Comparison of ENCODE assay signal across 18 cellular contexts in the genomic region with DNA sequence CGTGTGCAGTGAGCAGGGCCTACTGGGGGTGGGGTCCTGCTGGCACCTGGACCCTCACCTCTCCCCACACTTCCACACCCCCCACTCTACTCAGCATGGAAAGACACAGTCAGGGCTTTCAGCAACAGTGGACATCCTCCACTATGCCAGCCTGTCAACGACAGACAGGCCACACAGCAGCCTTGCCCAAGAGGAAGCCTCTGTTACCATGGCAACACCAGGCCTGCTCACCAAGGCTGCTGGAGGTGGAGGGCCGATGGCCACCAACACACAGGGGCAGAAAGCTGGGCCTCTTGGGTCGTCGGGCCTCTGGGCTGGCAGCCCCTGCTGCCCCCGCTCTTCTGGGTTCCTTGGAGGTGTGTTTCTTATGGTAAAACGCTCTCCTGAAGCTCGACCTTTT. TPM values are rescaled to one million over a fixed set of nuclear protein-coding genes. Genes with fewer than 3 reads are reported as not detected.
DNase-seq lines count a peak whose midpoint lies in the region; ATAC-seq and TF ChIP-seq lines count a peak whose summit lies in the region.
"Had no signal": no experiment of that assay in that cellular context is flagged by ENCODE, and none has a peak within 500 bp of the region (broad histone marks: within the 10 kb centered on the region; RNA-seq: fewer than 3 reads in every experiment).

No MANE protein-coding gene starts in this region.

- in situ Hi-C loops in GM13976 (cut with MboI; ENCODE audit: low sequenced_read_pairs, unreplicated experiment), result no loop called here

- H3K4me1 ChIP-seq in body of pancreas, result peaks cover 15% of the 10 kb centered on the region
- H3K4me1 ChIP-seq: tibial artery had no signal

- ATAC-seq in body of pancreas, result no peak
- ATAC-seq: activated T-cell treated with anti-CD3 and anti-CD28 coated beads, Interleukin-2, amount 50 U/mL, for 72 hours had no signal

- H3K27ac ChIP-seq in body of pancreas, result no peak overlapping the region
- H3K27ac ChIP-seq: adrenal gland, KMS-11, RWPE1, tibial artery had no signal

- 64 to 79% methylated on average over 6 to 8 of the region's 8 CpGs for WGBS in body of pancreas, 2 donors

- H3K27me3 ChIP-seq in body of pancreas, result no peaks in the 10 kb centered on the region
- H3K27me3 ChIP-seq: adrenal gland had no signal

- no peaks in the 10 kb centered on the region for H3K9me3 ChIP-seq in body of pancreas
- H3K9me3 ChIP-seq: adrenal gland, tibial artery had no signal

- H3K36me3 ChIP-seq in body of pancreas (replicated peaks in 1 of 2; ENCODE audit: insufficient read depth in 1 of 2, low read depth in 2 of 2), result no peaks in the 10 kb centered on the region
- H3K36me3 ChIP-seq: adrenal gland, tibial artery had no signal

- no peak for TF ChIP-seq CTCF in choroid plexus epithelial cell (conservative IDR thresholded peaks at IDR 0.05; ENCODE audit: low read depth, low read length)
- no peak for TF ChIP-seq CTCF in body of pancreas (IDR thresholded peaks at IDR 0.05)
- no peak for TF ChIP-seq CTCF in GM13976 (IDR thresholded peaks at IDR 0.05; ENCODE audit: borderline replicate concordance, control extremely low read depth, extremely low read depth, insufficient read depth, missing control alignments)

- H3K4me3 ChIP-seq in choroid plexus epithelial cell (ENCODE audit: low read depth, low read length) (no peak overlapping the region), body of pancreas (no peak overlapping the region)
- H3K4me3 ChIP-seq: adrenal gland, tibial artery had no signal

- intact Hi-C loops in body of pancreas (cut with DNase I), result no loop called here

- no peak for TF ChIP-seq POLR2A in body of pancreas (IDR thresholded peaks at IDR 0.05)

- peak; percentile 17 for DNase-seq in NCI-H2029 (lab: John Stamatoyannopoulos, UW)
- no peak for DNase-seq in NCI-H2029 treated with DMSO at 0.1 percent for 48 hours (lab: John Stamatoyannopoulos, UW)
- DNase-seq in NCI-H2227 treated with DMSO at 0.1 percent for 48 hours (lab: John Stamatoyannopoulos, UW), result peak; percentile 40
- DNase-seq in choroid plexus epithelial cell (ENCODE audit: low read depth), result peak; percentile 23
- peak; percentile 58 for DNase-seq in occipital lobe (lab: John Stamatoyannopoulos, UW)
- DNase-seq in activated T-cell treated with anti-CD3 and anti-CD28 coated beads, Interleukin-2, amount 50 U/mL, for 48 hours, result no peak
- DNase-seq in body of pancreas, result no peak
- DNase-seq in GM13976 (ENCODE audit: low spot score), result no peak
- DNase-seq: activated CD4-positive, alpha-beta T cell treated with anti-CD3 and anti-CD28 coated beads for 48 hours; activated T-cell treated with anti-CD3 and anti-CD28 coated beads, Interleukin-2, amount 50 U/mL, for 72 hours; DMS79 treated with DMSO at 0.1 percent for 48 hours; GOT3; midbrain; NCI-H2171 treated with DMSO at 0.1 percent for 48 hours; tibial artery had no signal

RNA-seq across cellular contexts. Expression of gene BNIP5, which starts 13.6 kb away (rescaled TPM):
- total RNA-seq in occipital lobe (not detected), body of pancreas (under 1 TPM; 0.33 to 0.52 TPM)
- total RNA-seq: activated T-cell treated with anti-CD3 and anti-CD28 coated beads, Interleukin-2, amount 50 U/mL, for 72 hours; adrenal gland had no signal

RNA-seq across cellular contexts. Expression of gene PNPLA1, which starts 53.2 kb away (rescaled TPM):
- total RNA-seq in occipital lobe (not detected), body of pancreas (not detected)
- total RNA-seq: activated T-cell treated with anti-CD3 and anti-CD28 coated beads, Interleukin-2, amount 50 U/mL, for 72 hours had no signal

Comparison
In these comparisons a context has a peak if more than half of its experiments do, and no peak if none do; other contexts are left out.
1. DNase-seq: peak in NCI-H2029 (single experiment), NCI-H2227 treated with DMSO at 0.1 percent for 48 hours (single experiment), choroid plexus epithelial cell (single experiment) and occipital lobe (single experiment); none in NCI-H2029 treated with DMSO at 0.1 percent for 48 hours (single experiment), activated T-cell treated with anti-CD3 and anti-CD28 coated beads, Interleukin-2, amount 50 U/mL, for 48 hours (0 of 2), body of pancreas (0 of 4) and GM13976 (single experiment).